Comparison of ENCODE assay signal across 9 cellular contexts in genomic region chr17:50059256-50059655, GRCh38. TPM values are rescaled to one million over a fixed set of nuclear protein-coding genes. Genes with fewer than 3 reads are reported as not detected.
DNase-seq lines count a peak whose midpoint lies in the region; ATAC-seq and TF ChIP-seq lines count a peak whose summit lies in the region.
"Had no signal": no experiment of that assay in that cellular context is flagged by ENCODE, and none has a peak within 500 bp of the region (broad histone marks: within the 10 kb centered on the region; RNA-seq: fewer than 3 reads in every experiment).

No MANE protein-coding gene starts in this region.

- no peak overlapping the region for H3K9ac ChIP-seq in Karpas-422 (ENCODE audit: low read length)

- no peak for ATAC-seq in left lobe of liver

- TF ChIP-seq CTCF in breast epithelium (IDR thresholded peaks at IDR 0.05) = no peak
- no peak for TF ChIP-seq CTCF in suprapubic skin (IDR thresholded peaks at IDR 0.05)

- 0 out of 2 replicates have a peak, but pooled peaks cover 3% of the 10 kb centered on the region for H4K20me1 ChIP-seq in Karpas-422 (ENCODE audit: insufficient read depth, low read depth, low read length)

- no peak for TF ChIP-seq EP300 in suprapubic skin (IDR thresholded peaks at IDR 0.05)

- no peaks in the 10 kb centered on the region for H3K36me3 ChIP-seq in breast epithelium
- no peaks in the 10 kb centered on the region for H3K36me3 ChIP-seq in suprapubic skin
- no peaks in the 10 kb centered on the region for H3K36me3 ChIP-seq in Karpas-422 (ENCODE audit: insufficient read depth, low read length)

- H2AFZ ChIP-seq in Karpas-422 (ENCODE audit: low read length) = no peak overlapping the region

- no peak overlapping the region for H3K4me2 ChIP-seq in Karpas-422 (ENCODE audit: low read depth, low read length, poor library complexity, severe bottlenecking)

- no peaks in the 10 kb centered on the region for H3K27me3 ChIP-seq in breast epithelium
- H3K27me3 ChIP-seq in suprapubic skin = no peaks in the 10 kb centered on the region
- H3K27me3 ChIP-seq in Karpas-422 (ENCODE audit: low read length) = no peaks in the 10 kb centered on the region

- no peaks in the 10 kb centered on the region for H3K9me3 ChIP-seq in breast epithelium
- H3K9me3 ChIP-seq in suprapubic skin = no peaks in the 10 kb centered on the region
- no peaks in the 10 kb centered on the region for H3K9me3 ChIP-seq in Karpas-422 (ENCODE audit: low read length)

- intact Hi-C loops in breast epithelium (cut with DNase I; ENCODE audit: low total_unique reads) = no loop called here

- H3K4me3 ChIP-seq in breast epithelium = peak overlapping the region in 1 of 3 donors; percentile 7
- H3K4me3 ChIP-seq in suprapubic skin = no peak overlapping the region
- H3K4me3 ChIP-seq in Karpas-422 (ENCODE audit: low read length) = no peak overlapping the region

- H3K4me1 ChIP-seq in breast epithelium (peaks cover 22 to 37% of the 10 kb centered on the region in 2 donors), suprapubic skin (peaks cover 85% of the 10 kb centered on the region), Karpas-422 (ENCODE audit: low read length) (peaks cover 39% of the 10 kb centered on the region)

- TF ChIP-seq POLR2A in breast epithelium (IDR thresholded peaks at IDR 0.05) = no peak
- TF ChIP-seq POLR2A in suprapubic skin (IDR thresholded peaks at IDR 0.05) = no peak

- H3K27ac ChIP-seq in breast epithelium (peak overlapping the region; percentile 93 to 96), suprapubic skin (peak overlapping the region; percentile 42), Karpas-422 (ENCODE audit: low read length) (no peak overlapping the region)

- peak; percentile 83 for DNase-seq in NCI-H2029 (lab: John Stamatoyannopoulos, UW)
- DNase-seq in breast epithelium (ENCODE audit: low spot score in 2 of 2) = peak in 1 of 2 donors; percentile 58
- DNase-seq in kidney tubule cell (ENCODE audit: low spot score) = peak; percentile 72
- peak in 1 of 2 donors; percentile 47 for DNase-seq in suprapubic skin (ENCODE audit: low spot score in 2 of 2)
- DNase-seq in left lobe of liver (ENCODE audit: low spot score) = no peak
- DNase-seq in stimulated activated CD4-positive, alpha-beta T cell treated with anti-CD3 and anti-CD28 coated beads, Interleukin-2, amount 100 ng/mL, for 24 hours = no peak
- no peak for DNase-seq in activated CD4-positive, alpha-beta T cell treated with anti-CD3 and anti-CD28 coated beads for 1 hour
- no peak for DNase-seq in Karpas-422
- DNase-seq: activated CD8-positive, alpha-beta memory T cell treated with anti-CD3 and anti-CD28 coated beads, Interleukin-2, amount 50 U/mL, for 48 hours had no signal

- WGBS in suprapubic skin = 59% methylated on average over 4 of the region's 4 CpGs

- no peaks in the 10 kb centered on the region for H3K9me2 ChIP-seq in Karpas-422 (replicated peaks; ENCODE audit: insufficient read depth, low read length)

- no peaks in the 10 kb centered on the region for H3K79me2 ChIP-seq in Karpas-422 (ENCODE audit: low read length)

RNA-seq across cellular contexts. Expression of gene ITGA3, which starts 3.3 kb away (rescaled TPM):
- total RNA-seq in breast epithelium (10 to 100 TPM; 10.6 to 67.6 (median 48.5) TPM), suprapubic skin (100 to 1,000 TPM in 3 of 4 donors, 10 to 100 TPM in 1; 85.9 to 229 (median 198) TPM), left lobe of liver (2.7 TPM)
- total RNA-seq in Karpas-422 (2014; rRNA removed; shearing (Covaris generic); ENCODE audit: low replicate concordance) = 1.0 and 1.6 TPM in 2 replicates

RNA-seq across cellular contexts. Expression of gene PDK2, which starts 35.9 kb away (rescaled TPM):
- total RNA-seq in breast epithelium (10 to 100 TPM; 28.2 to 53.4 (median 30.5) TPM), suprapubic skin (100 to 1,000 TPM in 2 of 4 donors, 10 to 100 TPM in 2; 33.2 to 114 (median 69.6) TPM), left lobe of liver (52.0 TPM)
- not detected in 2 replicates for total RNA-seq in Karpas-422 (2014; rRNA removed; shearing (Covaris generic); ENCODE audit: low replicate concordance)

Comparison
In these comparisons a context has a peak if more than half of its experiments do, and no peak if none do; other contexts are left out.
1. DNase-seq: peak in NCI-H2029 (single experiment) and kidney tubule cell (single experiment); none in left lobe of liver (single experiment), stimulated activated CD4-positive, alpha-beta T cell treated with anti-CD3 and anti-CD28 coated beads, Interleukin-2, amount 100 ng/mL, for 24 hours (0 of 2), activated CD4-positive, alpha-beta T cell treated with anti-CD3 and anti-CD28 coated beads for 1 hour (single experiment) and Karpas-422 (single experiment).
2. RNA of gene PDK2, which starts 35.9 kb away (total RNA-seq): 33.2 to 114 TPM in suprapubic skin, 52.0 TPM in left lobe of liver (single experiment) and 28.2 to 53.4 TPM in breast epithelium; not detected in Karpas-422; every median in the first group is over 10 times any median in the second.